1 cellular context compared by ENCODE assay signal in the genomic region with DNA sequence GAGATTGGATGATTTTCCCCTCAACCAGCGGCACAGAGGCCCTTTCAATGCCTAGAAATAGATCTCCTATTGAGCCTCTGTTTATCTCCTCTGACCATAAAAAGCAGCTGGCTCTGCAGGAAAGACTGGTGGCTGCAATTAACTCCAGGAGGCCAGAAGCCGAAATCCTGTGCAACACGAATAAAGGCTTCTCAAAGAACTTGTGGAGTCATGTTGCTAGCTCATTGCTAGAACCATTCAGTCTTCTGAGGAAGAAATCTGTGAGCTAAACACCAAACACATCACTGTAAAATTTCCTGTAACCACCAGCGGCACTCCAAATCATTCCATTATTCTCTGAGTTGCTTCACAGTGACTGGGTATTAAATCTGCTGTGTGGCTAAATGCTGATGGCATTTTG.
TF ChIP-seq lines count a peak whose summit lies in the region.

No MANE protein-coding gene starts in this region.

TF ChIP-seq in HCT116, 20 proteins besides CTCF, POLR2A, EP300 and RAD21 (continued from another document):
- TF ChIP-seq, protein P1, sequence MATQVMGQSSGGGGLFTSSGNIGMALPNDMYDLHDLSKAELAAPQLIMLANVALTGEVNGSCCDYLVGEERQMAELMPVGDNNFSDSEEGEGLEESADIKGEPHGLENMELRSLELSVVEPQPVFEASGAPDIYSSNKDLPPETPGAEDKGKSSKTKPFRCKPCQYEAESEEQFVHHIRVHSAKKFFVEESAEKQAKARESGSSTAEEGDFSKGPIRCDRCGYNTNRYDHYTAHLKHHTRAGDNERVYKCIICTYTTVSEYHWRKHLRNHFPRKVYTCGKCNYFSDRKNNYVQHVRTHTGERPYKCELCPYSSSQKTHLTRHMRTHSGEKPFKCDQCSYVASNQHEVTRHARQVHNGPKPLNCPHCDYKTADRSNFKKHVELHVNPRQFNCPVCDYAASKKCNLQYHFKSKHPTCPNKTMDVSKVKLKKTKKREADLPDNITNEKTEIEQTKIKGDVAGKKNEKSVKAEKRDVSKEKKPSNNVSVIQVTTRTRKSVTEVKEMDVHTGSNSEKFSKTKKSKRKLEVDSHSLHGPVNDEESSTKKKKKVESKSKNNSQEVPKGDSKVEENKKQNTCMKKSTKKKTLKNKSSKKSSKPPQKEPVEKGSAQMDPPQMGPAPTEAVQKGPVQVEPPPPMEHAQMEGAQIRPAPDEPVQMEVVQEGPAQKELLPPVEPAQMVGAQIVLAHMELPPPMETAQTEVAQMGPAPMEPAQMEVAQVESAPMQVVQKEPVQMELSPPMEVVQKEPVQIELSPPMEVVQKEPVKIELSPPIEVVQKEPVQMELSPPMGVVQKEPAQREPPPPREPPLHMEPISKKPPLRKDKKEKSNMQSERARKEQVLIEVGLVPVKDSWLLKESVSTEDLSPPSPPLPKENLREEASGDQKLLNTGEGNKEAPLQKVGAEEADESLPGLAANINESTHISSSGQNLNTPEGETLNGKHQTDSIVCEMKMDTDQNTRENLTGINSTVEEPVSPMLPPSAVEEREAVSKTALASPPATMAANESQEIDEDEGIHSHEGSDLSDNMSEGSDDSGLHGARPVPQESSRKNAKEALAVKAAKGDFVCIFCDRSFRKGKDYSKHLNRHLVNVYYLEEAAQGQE (IDR thresholded peaks at IDR 0.05; ENCODE audit: low read depth): no peak
- no peak for TF ChIP-seq ELF1 (IDR thresholded peaks at IDR 0.05; ENCODE audit: borderline replicate concordance, low read depth)
- no peak for TF ChIP-seq SRF (IDR thresholded peaks at IDR 0.05; ENCODE audit: low read depth)
- TF ChIP-seq JUND (IDR thresholded peaks at IDR 0.05): no peak
